Comparison of ENCODE assay signal across 5 cellular contexts in the genomic region with DNA sequence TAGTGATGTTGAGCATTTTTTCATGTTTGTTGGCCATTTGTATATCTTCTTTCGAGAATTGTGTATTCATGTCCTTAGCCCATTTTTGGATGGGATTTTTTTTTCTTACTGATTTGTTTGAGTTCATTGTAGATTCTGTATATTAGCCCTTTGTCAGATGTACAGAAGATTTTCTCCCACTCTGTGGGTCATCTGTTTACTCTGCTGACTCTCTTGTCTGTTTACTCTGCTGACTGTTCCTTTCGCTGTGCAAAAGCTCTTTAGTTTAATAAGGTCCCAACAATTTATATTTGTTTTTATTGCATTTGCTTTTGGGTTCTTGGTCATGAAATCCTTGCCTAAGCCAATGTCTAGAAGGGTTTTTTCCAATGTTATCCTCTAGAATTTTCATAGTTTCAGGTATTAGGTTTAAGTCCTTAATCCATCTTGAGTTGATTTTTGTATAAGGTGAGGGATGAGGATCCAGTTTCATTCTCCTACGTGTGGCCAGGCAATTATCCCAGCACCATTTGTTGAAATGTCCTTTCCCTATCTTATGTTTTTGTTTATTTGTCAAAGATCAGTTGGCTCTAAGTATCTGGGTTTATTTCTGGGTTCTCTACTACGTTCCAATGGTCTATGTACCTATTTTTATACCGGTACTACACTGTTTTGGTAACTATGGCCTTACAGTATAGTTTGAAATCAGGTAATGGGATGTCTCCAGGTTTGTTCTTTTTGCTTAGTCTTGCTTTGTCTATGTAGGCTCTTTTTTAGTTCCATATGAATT.
A peak's percentile ranks its signal among the peaks of the same experiment; 100 is the strongest.
DNase-seq lines count a peak whose midpoint lies in the region; ATAC-seq, FAIRE-seq and TF ChIP-seq lines count a peak whose summit lies in the region.
"Not testable (repeated sequence)": the region's sequence is repeated elsewhere in the genome, so short reads cannot be mapped to it uniquely, and the experiment has no call there.

No MANE protein-coding gene starts in this region.

- not testable (repeated sequence) for H3K27me3 Mint-ChIP-seq in T-cell; activated naive CD4-positive, alpha-beta T cell treated with anti-CD3 and anti-CD28 coated beads, Interleukin-2, amount 50 U/mL, for 24 hours

- peaks cover 63% of the 10 kb centered on the region for H3K36me3 Mint-ChIP-seq in T-cell
- H3K36me3 Mint-ChIP-seq in activated naive CD4-positive, alpha-beta T cell treated with anti-CD3 and anti-CD28 coated beads, Interleukin-2, amount 50 U/mL, for 24 hours = peaks cover 46% of the 10 kb centered on the region

- H3K27ac Mint-ChIP-seq in T-cell = peak overlapping the region; percentile 6 to 34
- peak overlapping the region; percentile 26 for H3K27ac Mint-ChIP-seq in activated naive CD4-positive, alpha-beta T cell treated with anti-CD3 and anti-CD28 coated beads, Interleukin-2, amount 50 U/mL, for 24 hours

- H3K36me3 ChIP-seq in right lobe of liver = not testable (repeated sequence)

- not testable (repeated sequence) for H3K27me3 ChIP-seq in right lobe of liver

- WGBS in right lobe of liver (ENCODE audit: insufficient coverage, low coverage, low lambda C conversion rate, missing lambda C conversion rate) = 49% methylated on average over 5 of the region's 5 CpGs

- not testable (repeated sequence) for ATAC-seq in T-cell (replicated peaks in 1 of 4)
- peak; percentile 50 to 87 (median 70) for ATAC-seq in right lobe of liver

- H3K4me1 ChIP-seq in right lobe of liver = not testable (repeated sequence)

- peak overlapping the region in 1 of 3 donors; percentile 52 for H3K27ac ChIP-seq in right lobe of liver

- DNase-seq in DMS53 treated with DMSO at 0.1 percent for 48 hours (lab: John Stamatoyannopoulos, UW; ENCODE audit: unreplicated experiment) = peak; percentile 21
- DNase-seq in T-cell, right lobe of liver: not testable (repeated sequence)

- intact Hi-C loops in right lobe of liver (cut with DNase I) = not testable (repeated sequence)

- peaks cover 0 to 13% (median 3%) of the 10 kb centered on the region in 3 donors for H3K4me1 Mint-ChIP-seq in T-cell
- not testable (repeated sequence) for H3K4me1 Mint-ChIP-seq in activated naive CD4-positive, alpha-beta T cell treated with anti-CD3 and anti-CD28 coated beads, Interleukin-2, amount 50 U/mL, for 24 hours

- not testable (repeated sequence) for H3K4me3 ChIP-seq in right lobe of liver

- TF ChIP-seq POLR2A in right lobe of liver (IDR thresholded peaks at IDR 0.05) = not testable (repeated sequence)

- not testable (repeated sequence) for H3K4me3 Mint-ChIP-seq in T-cell; activated naive CD4-positive, alpha-beta T cell treated with anti-CD3 and anti-CD28 coated beads, Interleukin-2, amount 50 U/mL, for 24 hours

- H3K9me3 Mint-ChIP-seq in T-cell = peaks cover 0 to 11% (median 11%) of the 10 kb centered on the region in 3 donors
- H3K9me3 Mint-ChIP-seq in activated naive CD4-positive, alpha-beta T cell treated with anti-CD3 and anti-CD28 coated beads, Interleukin-2, amount 50 U/mL, for 24 hours = peaks cover 18% of the 10 kb centered on the region

- POLR2A ChIA-PET in T-cell (lab: Charles Lee) = not testable (repeated sequence)

- CTCF ChIA-PET in T-cell (lab: Charles Lee) = not testable (repeated sequence)

- H3K9me3 ChIP-seq in right lobe of liver = not testable (repeated sequence)

- FAIRE-seq in islet of Langerhans (lab: Jason Lieb, UNC) = peak; percentile 55

- not testable (repeated sequence) for TF ChIP-seq CTCF in right lobe of liver (IDR thresholded peaks at IDR 0.05)
